9 cellular contexts compared by ENCODE assay signal in genomic region chr10:99975942-99976809, GRCh38. TPM values are rescaled to one million over a fixed set of nuclear protein-coding genes. Genes with fewer than 3 reads are reported as not detected.
DNase-seq lines count a peak whose midpoint lies in the region; ATAC-seq and TF ChIP-seq lines count a peak whose summit lies in the region.
"Had no signal": no experiment of that assay in that cellular context is flagged by ENCODE, and none has a peak within 500 bp of the region (broad histone marks: within the 10 kb centered on the region; RNA-seq: fewer than 3 reads in every experiment).

No MANE protein-coding gene starts in this region.

- H3K4me3 ChIP-seq in AG10803 (ENCODE audit: low read length) (peak overlapping the region; percentile 20; the same call in 1 of the 2 replicates), cardiac fibroblast (replicated peaks in 1 of 2; ENCODE audit: low read depth in 2 of 2, low read length in 2 of 2) (no peak overlapping the region), mucosa of descending colon (no peak overlapping the region)
- no peak overlapping the region for H3K4me3 ChIP-seq in naive thymus-derived CD4-positive, alpha-beta T cell (ENCODE audit: low read length)

- CTCF ChIA-PET in naive thymus-derived CD4-positive, alpha-beta T cell (lab: Charles Lee) = no interaction called here
- CTCF ChIA-PET in activated naive CD4-positive, alpha-beta T cell treated with anti-CD3 and anti-CD28 coated beads for 36 hours (lab: Charles Lee) = interaction anchor here (0.6 to 1.1 kb wide), 4 partner anchors 10 to 132 kb away, joined by 3 to 4 read pairs (median 3); no protein-coding TSS in a partner anchor

- no peaks in the 10 kb centered on the region for H3K27me3 Mint-ChIP-seq in naive thymus-derived CD4-positive, alpha-beta T cell
- H3K27me3 Mint-ChIP-seq in activated naive CD4-positive, alpha-beta T cell treated with anti-CD3 and anti-CD28 coated beads for 36 hours (ENCODE audit: low read depth) = no peaks in the 10 kb centered on the region

- H3K4me1 Mint-ChIP-seq in naive thymus-derived CD4-positive, alpha-beta T cell = peaks cover 0 to 6% (median 0%) of the 10 kb centered on the region in 7 donors
- H3K4me1 Mint-ChIP-seq in activated naive CD4-positive, alpha-beta T cell treated with anti-CD3 and anti-CD28 coated beads for 36 hours (ENCODE audit: low read depth) = no peaks in the 10 kb centered on the region

- no peak for TF ChIP-seq CTCF in AG10803 (conservative IDR thresholded peaks at IDR 0.05; ENCODE audit: low read length)
- no peak for TF ChIP-seq CTCF in cardiac fibroblast (IDR thresholded peaks at IDR 0.05; ENCODE audit: low read depth, low read length)
- TF ChIP-seq CTCF in mucosa of descending colon (IDR thresholded peaks at IDR 0.05) = no peak

- no peaks in the 10 kb centered on the region for H3K9me3 Mint-ChIP-seq in naive thymus-derived CD4-positive, alpha-beta T cell
- no peaks in the 10 kb centered on the region for H3K9me3 Mint-ChIP-seq in activated naive CD4-positive, alpha-beta T cell treated with anti-CD3 and anti-CD28 coated beads for 36 hours

- DNase-seq in AG10803 (ENCODE audit: low read depth) (peak; percentile 88), Kasumi-1 (lab: John Stamatoyannopoulos, UW) (peak; percentile 16 to 34), cardiac fibroblast (ENCODE audit: low read depth in 2 of 2) (peak; percentile 89 to 90), mucosa of descending colon (no peak)
- DNase-seq in naive thymus-derived CD4-positive, alpha-beta T cell = no peak
- no peak for DNase-seq in activated naive CD4-positive, alpha-beta T cell treated with anti-CD3 and anti-CD28 coated beads for 36 hours
- DNase-seq: effector CD4-positive, alpha-beta T cell had no signal

- no peaks in the 10 kb centered on the region for H3K27me3 ChIP-seq in naive thymus-derived CD4-positive, alpha-beta T cell (ENCODE audit: control insufficient read depth in 2 of 2, insufficient read depth in 2 of 2, low read length in 2 of 2)

- H3K27ac ChIP-seq in naive thymus-derived CD4-positive, alpha-beta T cell (ENCODE audit: low read depth, low read length) = no peak overlapping the region

- peaks cover 0 to 8% (median 5%) of the 10 kb centered on the region in 5 donors for H3K36me3 Mint-ChIP-seq in naive thymus-derived CD4-positive, alpha-beta T cell
- H3K36me3 Mint-ChIP-seq in activated naive CD4-positive, alpha-beta T cell treated with anti-CD3 and anti-CD28 coated beads for 36 hours (ENCODE audit: low read depth) = peaks cover under 1% of the 10 kb centered on the region

- POLR2A ChIA-PET in naive thymus-derived CD4-positive, alpha-beta T cell (lab: Charles Lee) = no interaction called here

- no peak overlapping the region for H3K27ac Mint-ChIP-seq in naive thymus-derived CD4-positive, alpha-beta T cell
- no peak overlapping the region for H3K27ac Mint-ChIP-seq in activated naive CD4-positive, alpha-beta T cell treated with anti-CD3 and anti-CD28 coated beads for 36 hours

- no peak for TF ChIP-seq POLR2A in GM18505 (IDR thresholded peaks at IDR 0.05; ENCODE audit: borderline replicate concordance, extremely low read depth, insufficient read depth, insufficient read length)

- H3K9me3 ChIP-seq in mucosa of descending colon = no peaks in the 10 kb centered on the region
- H3K9me3 ChIP-seq in naive thymus-derived CD4-positive, alpha-beta T cell (ENCODE audit: control insufficient read depth in 2 of 3, low read length in 3 of 3) = no peaks in the 10 kb centered on the region

- H3K4me3 Mint-ChIP-seq in naive thymus-derived CD4-positive, alpha-beta T cell = no peak overlapping the region
- no peak overlapping the region for H3K4me3 Mint-ChIP-seq in activated naive CD4-positive, alpha-beta T cell treated with anti-CD3 and anti-CD28 coated beads for 36 hours

- H3K36me3 ChIP-seq in mucosa of descending colon (ENCODE audit: low read depth) = no peaks in the 10 kb centered on the region
- no peaks in the 10 kb centered on the region for H3K36me3 ChIP-seq in naive thymus-derived CD4-positive, alpha-beta T cell (ENCODE audit: control insufficient read depth in 2 of 3, insufficient read depth in 3 of 3, low read length in 3 of 3)

- ATAC-seq in mucosa of descending colon (peak; percentile 58), GM18505 (IDR thresholded peaks at IDR 0.05; ENCODE audit: unreplicated experiment) (no peak), HG03520 (IDR thresholded peaks at IDR 0.05; ENCODE audit: unreplicated experiment) (no peak)
- ATAC-seq in naive thymus-derived CD4-positive, alpha-beta T cell = no peak

- intact Hi-C loops in mucosa of descending colon (cut with DNase I, micrococcal nuclease) = loop anchor here in 1 of 2 donors (2.0 kb wide), 1 partner anchor 31 kb away; no protein-coding TSS in a partner anchor
- intact Hi-C loops in naive thymus-derived CD4-positive, alpha-beta T cell (cut with micrococcal nuclease) = loop anchor here in 1 of 2 donors (10.0 kb wide), 1 partner anchor 69 kb away; no protein-coding TSS in a partner anchor
- intact Hi-C loops in activated naive CD4-positive, alpha-beta T cell treated with anti-CD3 and anti-CD28 coated beads for 36 hours (cut with micrococcal nuclease) = no loop called here

- H3K4me1 ChIP-seq in mucosa of descending colon (ENCODE audit: low read depth) = peaks cover 20% of the 10 kb centered on the region
- H3K4me1 ChIP-seq in naive thymus-derived CD4-positive, alpha-beta T cell (ENCODE audit: control insufficient read depth in 2 of 2, insufficient read depth in 2 of 2, low read length in 2 of 2) = no peaks in the 10 kb centered on the region

RNA-seq across cellular contexts. Expression of gene DNMBP, which starts 33.6 kb away (rescaled TPM):
- total RNA-seq in mucosa of descending colon = 10 to 100 TPM; 37.1 to 60.0 (median 48.3) TPM
- total RNA-seq in naive thymus-derived CD4-positive, alpha-beta T cell = 1 to 10 TPM; 2.8 to 8.5 (median 4.4) TPM
- under 1 TPM; 0.40 to 0.94 TPM for polyA plus RNA-seq in naive thymus-derived CD4-positive, alpha-beta T cell
- 1 to 10 TPM; 2.2 to 2.4 TPM for total RNA-seq in activated naive CD4-positive, alpha-beta T cell treated with anti-CD3 and anti-CD28 coated beads for 36 hours

Comparison
In these comparisons a context has a peak if more than half of its experiments do, and no peak if none do; other contexts are left out.
1. DNase-seq: peak in AG10803 (single experiment), Kasumi-1 (2 of 2) and cardiac fibroblast (2 of 2); none in mucosa of descending colon (0 of 3), naive thymus-derived CD4-positive, alpha-beta T cell (0 of 9) and activated naive CD4-positive, alpha-beta T cell treated with anti-CD3 and anti-CD28 coated beads for 36 hours (single experiment).
2. RNA of gene DNMBP, which starts 33.6 kb away (total RNA-seq): 37.1 to 60.0 TPM in mucosa of descending colon; 2.8 to 8.5 TPM in naive thymus-derived CD4-positive, alpha-beta T cell and 2.2 to 2.4 TPM in activated naive CD4-positive, alpha-beta T cell treated with anti-CD3 and anti-CD28 coated beads for 36 hours; every median in the first group is over 4 times any median in the second.